21 cellular contexts compared by ENCODE assay signal in genomic region chr17:17154556-17154955, GRCh38. TPM values are rescaled to one million over a fixed set of nuclear protein-coding genes. Genes with fewer than 3 reads are reported as not detected.
DNase-seq lines count a peak whose midpoint lies in the region; ATAC-seq and TF ChIP-seq lines count a peak whose summit lies in the region.
"Had no signal": no experiment of that assay in that cellular context is flagged by ENCODE, and none has a peak within 500 bp of the region (broad histone marks: within the 10 kb centered on the region; RNA-seq: fewer than 3 reads in every experiment).

No MANE protein-coding gene starts in this region.

- no peaks in the 10 kb centered on the region; the same call in 1 of the 2 replicates for H3K9me3 ChIP-seq in AG04450 (ENCODE audit: control insufficient read depth, insufficient read depth, low read length)
- no peaks in the 10 kb centered on the region for H3K9me3 ChIP-seq in T-helper 17 cell (ENCODE audit: control insufficient read depth, low read length, poor library complexity, severe bottlenecking)
- H3K9me3 ChIP-seq: colonic mucosa, lower lobe of right lung, thyroid gland had no signal

- H3K27ac Mint-ChIP-seq in T-helper 2 cell treated with Interferon-gamma antibody and Interleukin-4, amounts not matched to agents 5 μg/mL and 100 μg/mL, for 36 hours, result peak overlapping the region; percentile 77
- H3K27ac Mint-ChIP-seq in T-helper 17 cell (peak overlapping the region; percentile 92), immature natural killer cell (peak overlapping the region; percentile 10 to 80 (median 72))

- ATAC-seq in T-helper 17 cell, result peak; percentile 22
- ATAC-seq: lower lobe of right lung had no signal

- no peak for DNase-seq in T-helper 2 cell treated with Interferon-gamma antibody and Interleukin-4, amounts not matched to agents 5 μg/mL and 100 μg/mL, for 36 hours (ENCODE audit: low spot score)
- DNase-seq in T-helper 2 cell (no peak), AG04450 (ENCODE audit: low read depth, low spot score) (no peak), T-helper 17 cell (no peak), immature natural killer cell (no peak), iPS-NIHi11 (ENCODE audit: low spot score) (no peak), SW480 (ENCODE audit: low spot score) (no peak), NCI-H345 treated with DMSO at 0.1 percent for 48 hours (lab: John Stamatoyannopoulos, UW; ENCODE audit: unreplicated experiment) (no peak)
- DNase-seq: 8988T; activated CD4-positive, alpha-beta T cell treated with anti-CD3 and anti-CD28 coated beads for 4 hours; brain microvascular endothelial cell; colonic mucosa; GOT3; lower lobe of right lung; NCI-H1694; NCI-H2171 treated with DMSO at 0.1 percent for 48 hours; NCI-H69; small intestine; stimulated activated CD4-positive, alpha-beta T cell treated with anti-CD3 and anti-CD28 coated beads, Interleukin-2, amount 100 ng/mL, for 24 hours; thyroid gland had no signal

- CTCF ChIA-PET in AG04450 (lab: Charles Lee), result no interaction called here

- H3K4me1 Mint-ChIP-seq in T-helper 2 cell treated with Interferon-gamma antibody and Interleukin-4, amounts not matched to agents 5 μg/mL and 100 μg/mL, for 36 hours (ENCODE audit: low read depth), result peaks cover 36% of the 10 kb centered on the region
- H3K4me1 Mint-ChIP-seq in T-helper 17 cell (peaks cover 56% of the 10 kb centered on the region), immature natural killer cell (peaks cover 14 to 20% of the 10 kb centered on the region in 2 donors)

- TF ChIP-seq CTCF in AG04450 (IDR thresholded peaks at IDR 0.05; ENCODE audit: low read depth, low read length), result no peak

- no peaks in the 10 kb centered on the region for H3K27me3 Mint-ChIP-seq in T-helper 2 cell treated with Interferon-gamma antibody and Interleukin-4, amounts not matched to agents 5 μg/mL and 100 μg/mL, for 36 hours (ENCODE audit: low read depth)
- no peaks in the 10 kb centered on the region for H3K27me3 Mint-ChIP-seq in T-helper 17 cell
- peaks cover 1 to 6% (median 2%) of the 10 kb centered on the region in 3 donors for H3K27me3 Mint-ChIP-seq in immature natural killer cell (ENCODE audit: low read depth in 3 of 3)

- no peak overlapping the region for H3K4me3 ChIP-seq in AG04450 (ENCODE audit: low read depth, low read length)
- H3K4me3 ChIP-seq: colonic mucosa, lower lobe of right lung, thyroid gland had no signal

- peak overlapping the region; percentile 21 for H3K27ac ChIP-seq in AG04450 (ENCODE audit: low read depth, low read length)
- H3K27ac ChIP-seq: brain microvascular endothelial cell, colonic mucosa, KMS-11, lower lobe of right lung, thyroid gland had no signal

- POLR2A ChIA-PET in AG04450 (lab: Yijun Ruan, JAX), result no interaction called here

- H3K36me3 Mint-ChIP-seq in T-helper 2 cell treated with Interferon-gamma antibody and Interleukin-4, amounts not matched to agents 5 μg/mL and 100 μg/mL, for 36 hours (ENCODE audit: low read depth), result peaks cover 63% of the 10 kb centered on the region
- H3K36me3 Mint-ChIP-seq in T-helper 17 cell (ENCODE audit: low read depth) (peaks cover 14% of the 10 kb centered on the region), immature natural killer cell (peaks cover 17 to 22% (median 18%) of the 10 kb centered on the region in 3 donors)

- H3K27me3 ChIP-seq in AG04450 (ENCODE audit: control insufficient read depth, insufficient read depth, low read length), result no peaks in the 10 kb centered on the region
- H3K27me3 ChIP-seq: brain microvascular endothelial cell, colonic mucosa, thyroid gland had no signal

- H3K4me3 Mint-ChIP-seq in T-helper 2 cell treated with Interferon-gamma antibody and Interleukin-4, amounts not matched to agents 5 μg/mL and 100 μg/mL, for 36 hours, result peak overlapping the region; percentile 65
- peak overlapping the region; percentile 84 for H3K4me3 Mint-ChIP-seq in T-helper 17 cell
- H3K4me3 Mint-ChIP-seq in immature natural killer cell, result no peak overlapping the region

- H3K9me3 Mint-ChIP-seq in T-helper 2 cell treated with Interferon-gamma antibody and Interleukin-4, amounts not matched to agents 5 μg/mL and 100 μg/mL, for 36 hours, result no peaks in the 10 kb centered on the region
- H3K9me3 Mint-ChIP-seq in immature natural killer cell, result no peaks in the 10 kb centered on the region

RNA-seq across cellular contexts. Expression of gene PLD6, which starts 51.6 kb away (rescaled TPM):
- polyA plus RNA-seq in AG04450 (2011; rRNA removed), result 1.6 and 1.7 TPM in 2 replicates
- 1.3 and 2.2 TPM in 2 replicates for polyA minus RNA-seq in AG04450 (2011; rRNA and poly(A)+ RNA removed)
- 10 to 100 TPM; 13.2 to 15.3 TPM for total RNA-seq in T-helper 17 cell
- polyA plus RNA-seq in immature natural killer cell, result 1 to 10 TPM in 2 of 3 donors, under 1 TPM in 1; 0.41 to 2.5 (median 1.4) TPM

Comparison
In these comparisons a context has a peak if more than half of its experiments do, and no peak if none do; other contexts are left out.
1. H3K4me3 Mint-ChIP-seq: peak in T-helper 2 cell treated with Interferon-gamma antibody and Interleukin-4, amounts not matched to agents 5 μg/mL and 100 μg/mL, for 36 hours (single experiment) and T-helper 17 cell (single experiment); none in immature natural killer cell (0 of 5).
2. Peak in every context shown above with its lines, with median percentiles within 50 percentile points of each other: H3K27ac Mint-ChIP-seq.